Comparison of ENCODE assay signal across 17 cellular contexts in the genomic region with DNA sequence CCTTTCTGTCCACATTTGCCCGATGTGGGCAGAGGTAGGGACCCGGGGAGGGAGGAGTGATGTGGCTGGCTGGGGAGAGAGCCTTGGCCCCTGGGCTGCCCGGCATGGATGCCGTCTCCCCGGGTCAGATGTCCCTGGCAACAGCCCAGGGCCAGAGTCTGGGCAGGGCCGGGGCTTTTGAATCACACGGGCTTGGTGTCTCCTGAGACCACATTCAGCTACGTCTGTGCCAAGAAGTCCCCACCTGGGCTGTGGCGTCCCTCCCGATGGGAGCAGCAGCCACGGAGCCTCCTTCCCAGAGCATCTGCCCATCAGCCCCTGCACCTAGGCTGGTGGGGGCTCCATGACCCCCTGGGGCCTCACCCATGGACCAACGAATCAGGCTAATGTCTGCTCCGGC.
DNase-seq lines count a peak whose midpoint lies in the region; ATAC-seq and TF ChIP-seq lines count a peak whose summit lies in the region.
"Had no signal": no experiment of that assay in that cellular context is flagged by ENCODE, and none has a peak within 500 bp of the region (broad histone marks: within the 10 kb centered on the region; RNA-seq: fewer than 3 reads in every experiment).

No MANE protein-coding gene starts in this region.

- H3K4me3 ChIP-seq in GM23248 (no peak overlapping the region), right atrium auricular region (no peak overlapping the region), stomach (no peak overlapping the region)

- no peaks in the 10 kb centered on the region for H3K27me3 Mint-ChIP-seq in activated T-cell treated with anti-CD3 and anti-CD28 coated beads, Interleukin-2, amount 50 U/mL, for 24 hours
- H3K27me3 Mint-ChIP-seq: activated naive CD8-positive, alpha-beta T cell treated with anti-CD3 and anti-CD28 coated beads, Interleukin-2, amount 10 ng/mL, durations not matched to agents 7 days and 5 days; CD4-positive, alpha-beta T cell; dendritic cell treated with granulocyte-macrophage colony-stimulating factor and Interleukin-4, amounts not matched to agents 40 ng/mL and 50 ng/mL, for 4 days had no signal

- no peak overlapping the region for H3K4me2 ChIP-seq in GM23248 (ENCODE audit: unreplicated experiment)

- CTCF ChIA-PET in RWPE1 (lab: Yijun Ruan, JAX) = no interaction called here

- peaks cover 60% of the 10 kb centered on the region for H3K79me2 ChIP-seq in GM23248 (ENCODE audit: insufficient read depth)

- POLR2A ChIA-PET in RWPE1 (lab: Yijun Ruan, JAX; ENCODE audit: low non-redundant PET) = no interaction called here

- no peak overlapping the region for H3K4me3 Mint-ChIP-seq in activated T-cell treated with anti-CD3 and anti-CD28 coated beads, Interleukin-2, amount 50 U/mL, for 24 hours
- H3K4me3 Mint-ChIP-seq: activated naive CD8-positive, alpha-beta T cell treated with anti-CD3 and anti-CD28 coated beads, Interleukin-2, amount 10 ng/mL, durations not matched to agents 7 days and 5 days; CD4-positive, alpha-beta T cell; dendritic cell treated with granulocyte-macrophage colony-stimulating factor and Interleukin-4, amounts not matched to agents 40 ng/mL and 50 ng/mL, for 4 days had no signal

- H4K20me1 ChIP-seq in GM23248 (ENCODE audit: insufficient read depth) = no peaks in the 10 kb centered on the region

- WGBS in GM23248 (ENCODE audit: low coverage in 1 of 2, low lambda C conversion rate in 2 of 2, missing lambda C conversion rate in 2 of 2), 2 experiments = 23 to 35% methylated on average over 11 to 13 of the region's 13 CpGs
- WGBS in stomach, 5 donors = 31 to 52% (median 43%) methylated on average over 11 to 13 of the region's 13 CpGs

- no peaks in the 10 kb centered on the region for H3K4me1 ChIP-seq in GM23248 (ENCODE audit: insufficient read depth)
- H3K4me1 ChIP-seq in right atrium auricular region = peaks cover 0 to 45% of the 10 kb centered on the region in 2 donors
- H3K4me1 ChIP-seq in stomach = peaks cover 29 to 58% (median 36%) of the 10 kb centered on the region in 4 donors
- H3K4me1 ChIP-seq: parathyroid adenoma had no signal

- no peak for TF ChIP-seq POLR2A in stomach (IDR thresholded peaks at IDR 0.05)

- TF ChIP-seq CTCF in RWPE1 (conservative IDR thresholded peaks at IDR 0.05; ENCODE audit: low read depth) = no peak
- TF ChIP-seq CTCF in right atrium auricular region (IDR thresholded peaks at IDR 0.05) = no peak
- TF ChIP-seq CTCF in stomach (IDR thresholded peaks at IDR 0.05) = no peak

- ATAC-seq in HG02840 (IDR thresholded peaks at IDR 0.05; ENCODE audit: low FRiP score, unreplicated experiment) (no peak), HG03439 (IDR thresholded peaks at IDR 0.05; ENCODE audit: unreplicated experiment) (no peak)

- no peak overlapping the region for H3K27ac ChIP-seq in GM23248
- H3K27ac ChIP-seq in RWPE1 = peak overlapping the region; percentile 69
- peak overlapping the region; percentile 54 to 80 for H3K27ac ChIP-seq in right atrium auricular region
- H3K27ac ChIP-seq in stomach = peak overlapping the region in 4 of 5 donors; percentile 10 to 69 (median 42)
- H3K27ac ChIP-seq: parathyroid adenoma, WERI-Rb-1 had no signal

- H2AFZ ChIP-seq in GM23248 = no peak overlapping the region
- H2AFZ ChIP-seq: parathyroid adenoma had no signal

- H3K27me3 ChIP-seq in GM23248 (replicated peaks; ENCODE audit: insufficient read depth) = no peaks in the 10 kb centered on the region
- H3K27me3 ChIP-seq in right atrium auricular region = no peaks in the 10 kb centered on the region
- H3K27me3 ChIP-seq in stomach = no peaks in the 10 kb centered on the region

- no peak overlapping the region for H3K9ac ChIP-seq in GM23248
- H3K9ac ChIP-seq: parathyroid adenoma had no signal

- H3K27ac Mint-ChIP-seq in activated T-cell treated with anti-CD3 and anti-CD28 coated beads, Interleukin-2, amount 50 U/mL, for 24 hours = no peak overlapping the region
- H3K27ac Mint-ChIP-seq: activated naive CD8-positive, alpha-beta T cell treated with anti-CD3 and anti-CD28 coated beads, Interleukin-2, amount 10 ng/mL, durations not matched to agents 7 days and 5 days; CD4-positive, alpha-beta T cell; dendritic cell treated with granulocyte-macrophage colony-stimulating factor and Interleukin-4, amounts not matched to agents 40 ng/mL and 50 ng/mL, for 4 days had no signal

- H3K4me1 Mint-ChIP-seq in activated T-cell treated with anti-CD3 and anti-CD28 coated beads, Interleukin-2, amount 50 U/mL, for 24 hours (ENCODE audit: low read depth) = no peaks in the 10 kb centered on the region

- H3K9me3 ChIP-seq in GM23248 (ENCODE audit: low read depth) = no peaks in the 10 kb centered on the region
- no peaks in the 10 kb centered on the region for H3K9me3 ChIP-seq in right atrium auricular region
- no peaks in the 10 kb centered on the region for H3K9me3 ChIP-seq in stomach

- no peaks in the 10 kb centered on the region for H3K9me2 ChIP-seq in GM23248 (ENCODE audit: insufficient read depth)

- TF ChIP-seq EP300 in stomach (IDR thresholded peaks at IDR 0.05) = no peak

- H3K36me3 ChIP-seq in GM23248 (ENCODE audit: low read depth) (no peaks in the 10 kb centered on the region), right atrium auricular region (peaks cover 36% of the 10 kb centered on the region), stomach (peaks cover 20 to 77% (median 61%) of the 10 kb centered on the region in 4 donors)

- DNase-seq in GM23248 (peak; percentile 45), RWPE1 (ENCODE audit: low spot score) (no peak), right atrium auricular region (ENCODE audit: low spot score) (no peak), stomach (no peak), midbrain (lab: John Stamatoyannopoulos, UW) (no peak)
- DNase-seq in activated T-cell treated with anti-CD3 and anti-CD28 coated beads, Interleukin-2, amount 50 U/mL, for 24 hours = no peak
- DNase-seq: activated naive CD8-positive, alpha-beta T cell treated with anti-CD3 and anti-CD28 coated beads, Interleukin-2, amount 10 ng/mL, durations not matched to agents 7 days and 5 days; CD4-positive, alpha-beta T cell; mesendoderm; NCI-H345; stimulated activated CD8-positive, alpha-beta memory T cell treated with anti-CD3 and anti-CD28 coated beads, Interleukin-4, amount 100 ng/mL, for 48 hours; SW 1271; WERI-Rb-1 had no signal

- in situ Hi-C loops in GM23248 (cut with MboI) = no loop called here

- H3K9me3 Mint-ChIP-seq in activated T-cell treated with anti-CD3 and anti-CD28 coated beads, Interleukin-2, amount 50 U/mL, for 24 hours = no peaks in the 10 kb centered on the region
- H3K9me3 Mint-ChIP-seq: activated naive CD8-positive, alpha-beta T cell treated with anti-CD3 and anti-CD28 coated beads, Interleukin-2, amount 10 ng/mL, durations not matched to agents 7 days and 5 days; CD4-positive, alpha-beta T cell; dendritic cell treated with granulocyte-macrophage colony-stimulating factor and Interleukin-4, amounts not matched to agents 40 ng/mL and 50 ng/mL, for 4 days had no signal

- no peaks in the 10 kb centered on the region for H3F3A ChIP-seq in GM23248 (ENCODE audit: insufficient read depth)

- intact Hi-C loops in stomach (cut with DNase I; ENCODE audit: low total_unique reads) = no loop called here

- peaks cover 63% of the 10 kb centered on the region for H3K36me3 Mint-ChIP-seq in activated T-cell treated with anti-CD3 and anti-CD28 coated beads, Interleukin-2, amount 50 U/mL, for 24 hours (ENCODE audit: low read depth)
